3 cellular contexts compared by ENCODE assay signal in the genomic region with DNA sequence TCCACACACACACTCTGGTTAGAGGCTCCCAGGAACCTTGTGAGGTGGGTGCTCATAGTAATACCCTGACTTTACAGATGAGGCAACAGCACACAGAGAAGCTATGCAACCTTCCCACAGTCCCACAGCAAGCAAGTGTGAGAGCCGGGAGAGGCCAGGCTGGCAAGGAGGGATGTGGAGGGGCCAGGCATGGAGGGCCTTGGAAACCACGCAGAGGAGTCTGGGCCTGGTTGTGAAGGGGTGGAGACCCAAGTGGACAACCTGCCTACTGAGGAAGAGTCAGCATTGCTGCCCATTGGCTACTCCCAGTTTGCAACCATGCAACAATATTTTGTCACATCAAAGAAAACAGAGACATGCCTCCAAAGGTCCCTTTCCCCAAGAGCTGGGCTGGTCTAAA.
TF ChIP-seq lines count a peak whose summit lies in the region.

No MANE protein-coding gene starts in this region.

TF ChIP-seq in SK-N-SH, 30 proteins besides CTCF, POLR2A, EP300 and RAD21 (continued from another document):
- TF ChIP-seq, protein P1, sequence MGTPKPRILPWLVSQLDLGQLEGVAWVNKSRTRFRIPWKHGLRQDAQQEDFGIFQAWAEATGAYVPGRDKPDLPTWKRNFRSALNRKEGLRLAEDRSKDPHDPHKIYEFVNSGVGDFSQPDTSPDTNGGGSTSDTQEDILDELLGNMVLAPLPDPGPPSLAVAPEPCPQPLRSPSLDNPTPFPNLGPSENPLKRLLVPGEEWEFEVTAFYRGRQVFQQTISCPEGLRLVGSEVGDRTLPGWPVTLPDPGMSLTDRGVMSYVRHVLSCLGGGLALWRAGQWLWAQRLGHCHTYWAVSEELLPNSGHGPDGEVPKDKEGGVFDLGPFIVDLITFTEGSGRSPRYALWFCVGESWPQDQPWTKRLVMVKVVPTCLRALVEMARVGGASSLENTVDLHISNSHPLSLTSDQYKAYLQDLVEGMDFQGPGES (IDR thresholded peaks at IDR 0.05; ENCODE audit: low read depth, low read length) = no peak
- TF ChIP-seq, protein P2, sequence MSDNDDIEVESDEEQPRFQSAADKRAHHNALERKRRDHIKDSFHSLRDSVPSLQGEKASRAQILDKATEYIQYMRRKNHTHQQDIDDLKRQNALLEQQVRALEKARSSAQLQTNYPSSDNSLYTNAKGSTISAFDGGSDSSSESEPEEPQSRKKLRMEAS (IDR thresholded peaks at IDR 0.05; ENCODE audit: low read depth) = no peak
- TF ChIP-seq GABPA (IDR thresholded peaks at IDR 0.05; ENCODE audit: low read depth) (no peak), POLR2AphosphoS5 (IDR thresholded peaks at IDR 0.05; ENCODE audit: low read depth, low read length) (no peak), MEF2A (IDR thresholded peaks at IDR 0.05; ENCODE audit: borderline replicate concordance, low read depth) (no peak)
TF ChIP-seq in SK-N-SH: peak in this region for 0.

TF ChIP-seq in SK-N-SH treated with all-trans-retinoic acid at 6 μM for 48 hours, 23 proteins besides CTCF, POLR2A, EP300 and RAD21 (continued from another document):
- TF ChIP-seq TOX (CRISPR knock-in tag; IDR thresholded peaks at IDR 0.05; ENCODE audit: borderline replicate concordance) = no peak
- TF ChIP-seq, protein P3, sequence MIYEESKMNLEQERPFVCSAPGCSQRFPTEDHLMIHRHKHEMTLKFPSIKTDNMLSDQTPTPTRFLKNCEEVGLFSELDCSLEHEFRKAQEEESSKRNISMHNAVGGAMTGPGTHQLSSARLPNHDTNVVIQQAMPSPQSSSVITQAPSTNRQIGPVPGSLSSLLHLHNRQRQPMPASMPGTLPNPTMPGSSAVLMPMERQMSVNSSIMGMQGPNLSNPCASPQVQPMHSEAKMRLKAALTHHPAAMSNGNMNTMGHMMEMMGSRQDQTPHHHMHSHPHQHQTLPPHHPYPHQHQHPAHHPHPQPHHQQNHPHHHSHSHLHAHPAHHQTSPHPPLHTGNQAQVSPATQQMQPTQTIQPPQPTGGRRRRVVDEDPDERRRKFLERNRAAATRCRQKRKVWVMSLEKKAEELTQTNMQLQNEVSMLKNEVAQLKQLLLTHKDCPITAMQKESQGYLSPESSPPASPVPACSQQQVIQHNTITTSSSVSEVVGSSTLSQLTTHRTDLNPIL (CRISPR knock-in tag; IDR thresholded peaks at IDR 0.05; ENCODE audit: low read depth) = no peak
- TF ChIP-seq CSDC2 (CRISPR knock-in tag; IDR thresholded peaks at IDR 0.05) = no peak

TF ChIP-seq in GM23338, 12 proteins besides CTCF, POLR2A, EP300 and RAD21 (continued from another document):
- TF ChIP-seq, protein P4, sequence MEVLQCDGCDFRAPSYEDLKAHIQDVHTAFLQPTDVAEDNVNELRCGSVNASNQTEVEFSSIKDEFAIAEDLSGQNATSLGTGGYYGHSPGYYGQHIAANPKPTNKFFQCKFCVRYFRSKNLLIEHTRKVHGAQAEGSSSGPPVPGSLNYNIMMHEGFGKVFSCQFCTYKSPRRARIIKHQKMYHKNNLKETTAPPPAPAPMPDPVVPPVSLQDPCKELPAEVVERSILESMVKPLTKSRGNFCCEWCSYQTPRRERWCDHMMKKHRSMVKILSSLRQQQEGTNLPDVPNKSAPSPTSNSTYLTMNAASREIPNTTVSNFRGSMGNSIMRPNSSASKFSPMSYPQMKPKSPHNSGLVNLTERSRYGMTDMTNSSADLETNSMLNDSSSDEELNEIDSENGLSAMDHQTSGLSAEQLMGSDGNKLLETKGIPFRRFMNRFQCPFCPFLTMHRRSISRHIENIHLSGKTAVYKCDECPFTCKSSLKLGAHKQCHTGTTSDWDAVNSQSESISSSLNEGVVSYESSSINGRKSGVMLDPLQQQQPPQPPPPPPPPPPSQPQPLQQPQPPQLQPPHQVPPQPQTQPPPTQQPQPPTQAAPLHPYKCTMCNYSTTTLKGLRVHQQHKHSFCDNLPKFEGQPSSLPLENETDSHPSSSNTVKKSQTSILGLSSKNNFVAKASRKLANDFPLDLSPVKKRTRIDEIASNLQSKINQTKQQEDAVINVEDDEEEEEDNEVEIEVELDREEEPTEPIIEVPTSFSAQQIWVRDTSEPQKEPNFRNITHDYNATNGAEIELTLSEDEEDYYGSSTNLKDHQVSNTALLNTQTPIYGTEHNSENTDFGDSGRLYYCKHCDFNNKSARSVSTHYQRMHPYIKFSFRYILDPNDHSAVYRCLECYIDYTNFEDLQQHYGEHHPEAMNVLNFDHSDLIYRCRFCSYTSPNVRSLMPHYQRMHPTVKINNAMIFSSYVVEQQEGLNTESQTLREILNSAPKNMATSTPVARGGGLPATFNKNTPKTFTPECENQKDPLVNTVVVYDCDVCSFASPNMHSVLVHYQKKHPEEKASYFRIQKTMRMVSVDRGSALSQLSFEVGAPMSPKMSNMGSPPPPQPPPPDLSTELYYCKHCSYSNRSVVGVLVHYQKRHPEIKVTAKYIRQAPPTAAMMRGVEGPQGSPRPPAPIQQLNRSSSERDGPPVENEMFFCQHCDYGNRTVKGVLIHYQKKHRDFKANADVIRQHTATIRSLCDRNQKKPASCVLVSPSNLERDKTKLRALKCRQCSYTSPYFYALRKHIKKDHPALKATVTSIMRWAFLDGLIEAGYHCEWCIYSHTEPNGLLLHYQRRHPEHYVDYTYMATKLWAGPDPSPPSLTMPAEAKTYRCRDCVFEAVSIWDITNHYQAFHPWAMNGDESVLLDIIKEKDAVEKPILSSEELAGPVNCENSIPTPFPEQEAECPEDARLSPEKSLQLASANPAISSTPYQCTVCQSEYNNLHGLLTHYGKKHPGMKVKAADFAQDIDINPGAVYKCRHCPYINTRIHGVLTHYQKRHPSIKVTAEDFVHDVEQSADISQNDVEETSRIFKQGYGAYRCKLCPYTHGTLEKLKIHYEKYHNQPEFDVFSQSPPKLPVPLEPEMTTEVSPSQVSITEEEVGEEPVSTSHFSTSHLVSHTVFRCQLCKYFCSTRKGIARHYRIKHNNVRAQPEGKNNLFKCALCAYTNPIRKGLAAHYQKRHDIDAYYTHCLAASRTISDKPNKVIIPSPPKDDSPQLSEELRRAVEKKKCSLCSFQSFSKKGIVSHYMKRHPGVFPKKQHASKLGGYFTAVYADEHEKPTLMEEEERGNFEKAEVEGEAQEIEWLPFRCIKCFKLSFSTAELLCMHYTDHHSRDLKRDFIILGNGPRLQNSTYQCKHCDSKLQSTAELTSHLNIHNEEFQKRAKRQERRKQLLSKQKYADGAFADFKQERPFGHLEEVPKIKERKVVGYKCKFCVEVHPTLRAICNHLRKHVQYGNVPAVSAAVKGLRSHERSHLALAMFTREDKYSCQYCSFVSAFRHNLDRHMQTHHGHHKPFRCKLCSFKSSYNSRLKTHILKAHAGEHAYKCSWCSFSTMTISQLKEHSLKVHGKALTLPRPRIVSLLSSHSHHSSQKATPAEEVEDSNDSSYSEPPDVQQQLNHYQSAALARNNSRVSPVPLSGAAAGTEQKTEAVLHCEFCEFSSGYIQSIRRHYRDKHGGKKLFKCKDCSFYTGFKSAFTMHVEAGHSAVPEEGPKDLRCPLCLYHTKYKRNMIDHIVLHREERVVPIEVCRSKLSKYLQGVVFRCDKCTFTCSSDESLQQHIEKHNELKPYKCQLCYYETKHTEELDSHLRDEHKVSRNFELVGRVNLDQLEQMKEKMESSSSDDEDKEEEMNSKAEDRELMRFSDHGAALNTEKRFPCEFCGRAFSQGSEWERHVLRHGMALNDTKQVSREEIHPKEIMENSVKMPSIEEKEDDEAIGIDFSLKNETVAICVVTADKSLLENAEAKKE (CRISPR knock-in tag; IDR thresholded peaks at IDR 0.05) = no peak
- TF ChIP-seq ZNF114 (CRISPR knock-in tag; IDR thresholded peaks at IDR 0.05) (no peak), CREB1 (CRISPR knock-in tag; IDR thresholded peaks at IDR 0.05; ENCODE audit: low read depth) (no peak), EZH2 (IDR thresholded peaks at IDR 0.05; ENCODE audit: low read depth, unreplicated experiment) (no peak)
